Comparison of ENCODE assay signal across 9 cellular contexts in the genomic region with DNA sequence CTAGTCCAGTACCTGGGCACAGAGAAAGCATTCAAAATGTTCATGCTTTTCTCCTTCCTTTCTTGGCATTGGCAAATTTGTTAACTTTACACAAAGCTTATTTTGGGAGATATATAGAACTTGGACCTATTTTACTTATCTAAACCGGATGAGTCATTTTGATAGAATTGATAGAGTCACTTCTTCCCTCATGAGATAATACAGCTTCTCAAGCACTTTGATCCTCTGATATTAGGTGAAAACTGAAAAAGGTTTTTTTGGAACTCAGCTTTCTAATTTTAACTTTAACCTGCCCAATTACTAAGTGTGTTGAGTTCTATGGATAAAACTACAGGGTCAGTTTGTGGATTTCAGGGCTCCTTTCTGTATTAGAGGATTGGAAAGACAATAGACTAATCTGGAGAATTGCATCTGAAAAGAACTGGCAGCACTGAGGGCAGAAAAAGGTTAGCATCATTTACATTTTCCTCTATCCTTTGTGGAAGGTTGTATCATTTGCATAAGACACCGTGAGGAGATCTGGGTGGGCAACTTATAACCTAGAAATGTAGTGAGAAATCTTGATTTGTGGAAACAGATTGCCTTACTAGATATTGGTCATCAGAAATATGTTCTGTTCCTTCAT. TPM values are rescaled to one million over a fixed set of nuclear protein-coding genes. Genes with fewer than 3 reads are reported as not detected.
A peak's percentile ranks its signal among the peaks of the same experiment; 100 is the strongest.
DNase-seq lines count a peak whose midpoint lies in the region; ATAC-seq, FAIRE-seq and TF ChIP-seq lines count a peak whose summit lies in the region.
"Had no signal": no experiment of that assay in that cellular context is flagged by ENCODE, and none has a peak within 500 bp of the region (broad histone marks: within the 10 kb centered on the region; RNA-seq: fewer than 3 reads in every experiment).

No MANE protein-coding gene starts in this region.

- H3K4me3 Mint-ChIP-seq in endodermal cell: peak overlapping the region; percentile 95
- H3K4me3 Mint-ChIP-seq in progenitor cell of endocrine pancreas (ENCODE audit: low read depth): peak overlapping the region; percentile 96

- peak overlapping the region; percentile 92 for H3K4me2 ChIP-seq in PC-3 (ENCODE audit: low read length)

- H4K20me1 ChIP-seq in PC-3 (ENCODE audit: low read length): peaks cover 28% of the 10 kb centered on the region

- FAIRE-seq in GM12891 (lab: Jason Lieb, UNC) (peak; percentile 63), urothelium cell line (lab: Jason Lieb, UNC) (no peak)

- no peak overlapping the region for H2AFZ ChIP-seq in PC-3 (ENCODE audit: low read length)

- intact Hi-C loops in PC-3 (cut with micrococcal nuclease): loop anchor here (5.0 kb wide), 1 partner anchor 356 kb away; no protein-coding TSS in a partner anchor

- no peak for TF ChIP-seq CTCF in PC-3 (conservative IDR thresholded peaks at IDR 0.05; ENCODE audit: low read depth, low read length)
- TF ChIP-seq CTCF in endodermal cell (conservative IDR thresholded peaks at IDR 0.05): no peak
- no peak for TF ChIP-seq CTCF in progenitor cell of endocrine pancreas (IDR thresholded peaks at IDR 0.05; ENCODE audit: unreplicated experiment)

- 0% methylated on average over 1 of the region's 2 CpGs; no CpG with 5 or more reads in 1 of the 2 experiments for WGBS in endodermal cell (ENCODE audit: insufficient coverage in 1 of 2, insufficient read length in 1 of 2), 2 experiments

- no peaks in the 10 kb centered on the region for H3F3A ChIP-seq in PC-3 (ENCODE audit: low read length, unreplicated experiment)

- no peaks in the 10 kb centered on the region for H3K36me3 Mint-ChIP-seq in endodermal cell (ENCODE audit: low read depth)
- H3K36me3 Mint-ChIP-seq in progenitor cell of endocrine pancreas (ENCODE audit: insufficient read depth): no peaks in the 10 kb centered on the region

- H3K27me3 Mint-ChIP-seq in endodermal cell (ENCODE audit: insufficient read depth): no peaks in the 10 kb centered on the region
- H3K27me3 Mint-ChIP-seq in progenitor cell of endocrine pancreas: no peaks in the 10 kb centered on the region

- H3K4me3 ChIP-seq in PC-3 (ENCODE audit: low read length): peak overlapping the region; percentile 96
- H3K4me3 ChIP-seq in endodermal cell (ENCODE audit: low read length): peak overlapping the region; percentile 90

- TF ChIP-seq POLR2A in GM12891 (IDR thresholded peaks at IDR 0.05; ENCODE audit: low read depth, low read length): no peak

- H3K4me1 Mint-ChIP-seq in endodermal cell (peaks cover 21% of the 10 kb centered on the region), progenitor cell of endocrine pancreas (ENCODE audit: low read depth) (peaks cover 21% of the 10 kb centered on the region)

- DNase-seq in GM12891 (ENCODE audit: insufficient read length, low spot score) (no peak), PC-3 (no peak), endodermal cell (no peak), progenitor cell of endocrine pancreas (ENCODE audit: low spot score, unreplicated experiment) (no peak), T1000 (lab: John Stamatoyannopoulos, UW) (no peak), urothelium cell line (ENCODE audit: low spot score) (no peak)
- DNase-seq: cerebellar nuclear complex, transverse colon had no signal

- no peaks in the 10 kb centered on the region for H3K9me3 ChIP-seq in PC-3 (ENCODE audit: low read length)
- H3K9me3 ChIP-seq in endodermal cell (ENCODE audit: control insufficient read depth, low read length): no peaks in the 10 kb centered on the region
- H3K9me3 ChIP-seq: transverse colon had no signal

- peaks cover 70% of the 10 kb centered on the region for H3K79me2 ChIP-seq in PC-3 (ENCODE audit: low read length)

- peaks cover 25% of the 10 kb centered on the region for H3K4me1 ChIP-seq in PC-3 (ENCODE audit: insufficient read depth, low read length)
- H3K4me1 ChIP-seq in endodermal cell (ENCODE audit: control insufficient read depth, insufficient read depth, low read length): no peaks in the 10 kb centered on the region

- CTCF ChIA-PET in PC-3 (lab: Charles Lee): no interaction called here

- ATAC-seq in PC-3 (no peak), HG03095 (IDR thresholded peaks at IDR 0.05; ENCODE audit: unreplicated experiment) (no peak)

- H3K36me3 ChIP-seq in PC-3 (ENCODE audit: low read depth, low read length) (no peaks in the 10 kb centered on the region), endodermal cell (ENCODE audit: control insufficient read depth, insufficient read depth, low read length) (no peaks in the 10 kb centered on the region)
- H3K36me3 ChIP-seq: transverse colon had no signal

- H3K27me3 ChIP-seq in PC-3 (ENCODE audit: low read length) (no peaks in the 10 kb centered on the region), endodermal cell (ENCODE audit: control insufficient read depth, insufficient read depth, low read length, poor library complexity, severe bottlenecking) (no peaks in the 10 kb centered on the region)
- H3K27me3 ChIP-seq: transverse colon had no signal

- POLR2A ChIA-PET in PC-3 (lab: Charles Lee; ENCODE audit: unreplicated experiment): interaction anchor here (0.6 kb wide), 1 partner anchor 381 kb away, joined by 4 read pairs; no protein-coding TSS in a partner anchor

- H3K9me3 Mint-ChIP-seq in endodermal cell (peaks cover 43% of the 10 kb centered on the region), progenitor cell of endocrine pancreas (ENCODE audit: low read depth) (no peaks in the 10 kb centered on the region)

- H3K9me2 ChIP-seq in PC-3 (replicated peaks; ENCODE audit: low read length): no peaks in the 10 kb centered on the region

- peak overlapping the region; percentile 98; the same call in 1 of the 2 replicates for H3K9ac ChIP-seq in PC-3 (ENCODE audit: low read length)
- peak overlapping the region; percentile 83 for H3K9ac ChIP-seq in endodermal cell (ENCODE audit: extremely low read depth, low read length, poor library complexity, severe bottlenecking)

- H3K27ac ChIP-seq in PC-3 (ENCODE audit: low read length) (no peak overlapping the region), endodermal cell (ENCODE audit: low read depth, low read length) (no peak overlapping the region)

- H3K27ac Mint-ChIP-seq in endodermal cell (peak overlapping the region; percentile 2), progenitor cell of endocrine pancreas (no peak overlapping the region)

- no TSS peak for BruUV-seq in PC-3 (replicated peaks; lab: Mats Ljungman, UMichigan)

TF ChIP-seq in GM12891, 5 proteins besides CTCF, POLR2A, EP300 and RAD21:
- TF ChIP-seq POU2F2 (IDR thresholded peaks at IDR 0.05; ENCODE audit: low read depth, low read length): no peak
- TF ChIP-seq TAF1 (IDR thresholded peaks at IDR 0.05; ENCODE audit: low read depth, low read length): no peak
- no peak for TF ChIP-seq PAX5 (IDR thresholded peaks at IDR 0.05; ENCODE audit: insufficient read depth, low read length, severe bottlenecking)
- no peak for TF ChIP-seq POLR2AphosphoS5 (IDR thresholded peaks at IDR 0.05; ENCODE audit: low read depth, low read length)
- no peak for TF ChIP-seq SPI1 (IDR thresholded peaks at IDR 0.05; ENCODE audit: low read depth, low read length)

RNA-seq across cellular contexts. Expression of gene WDR44, which starts 2.4 kb away (rescaled TPM):
- polyA plus RNA-seq in GM12891 (2012; ENCODE audit: low read depth, missing spikeins): 5.1 TPM
- total RNA-seq in PC-3 (2014; rRNA removed) (10.5 and 16.2 TPM in 2 replicates), endodermal cell (10 to 100 TPM; 26.3 to 36.3 TPM), progenitor cell of endocrine pancreas (10.0 and 11.8 TPM in 2 replicates)
- 15.5 TPM for polyA plus RNA-seq in endodermal cell (2013, experiment 1 of 2)
- polyA plus RNA-seq in endodermal cell (2013, experiment 2 of 2): 17.5 TPM
